Comparison of ENCODE assay signal across 6 cellular contexts in genomic region chr11:66346476-66347424, GRCh38. TPM values are rescaled to one million over a fixed set of nuclear protein-coding genes. Genes with fewer than 3 reads are reported as not detected.
DNase-seq lines count a peak whose midpoint lies in the region; ATAC-seq and TF ChIP-seq lines count a peak whose summit lies in the region.

No MANE protein-coding gene starts in this region.

- peak overlapping the region; percentile 48 for H3K27ac Mint-ChIP-seq in endodermal cell

- peak overlapping the region; percentile 87 for H3K4me3 Mint-ChIP-seq in endodermal cell

- no peaks in the 10 kb centered on the region for H3K27me3 Mint-ChIP-seq in endodermal cell (ENCODE audit: insufficient read depth)

- peak overlapping the region; percentile 85 for H3K27ac ChIP-seq in endodermal cell (ENCODE audit: low read depth, low read length)

- DNase-seq in NCI-H146 (lab: John Stamatoyannopoulos, UW) (peak; percentile 46), NCI-H146 treated with DMSO at 0.1 percent for 48 hours (lab: John Stamatoyannopoulos, UW; ENCODE audit: unreplicated experiment) (no peak), endodermal cell (no peak), skeletal muscle cell (ENCODE audit: low read depth) (no peak), LoVo (ENCODE audit: low spot score) (no peak)

- peaks cover 8% of the 10 kb centered on the region for H3K4me1 ChIP-seq in endodermal cell (ENCODE audit: control insufficient read depth, insufficient read depth, low read length)

- TF ChIP-seq CTCF in endodermal cell (conservative IDR thresholded peaks at IDR 0.05): no peak

- H3K27me3 ChIP-seq in endodermal cell (ENCODE audit: control insufficient read depth, insufficient read depth, low read length, poor library complexity, severe bottlenecking): no peaks in the 10 kb centered on the region

- H3K36me3 ChIP-seq in endodermal cell (ENCODE audit: control insufficient read depth, insufficient read depth, low read length): peaks cover 7% of the 10 kb centered on the region

- H3K4me1 Mint-ChIP-seq in endodermal cell: peaks cover 20% of the 10 kb centered on the region

- no peaks in the 10 kb centered on the region for H3K9me3 Mint-ChIP-seq in endodermal cell

- 43 to 55% methylated on average over 41 to 68 of the region's 68 CpGs for WGBS in endodermal cell (ENCODE audit: insufficient coverage in 1 of 2, insufficient read length in 1 of 2), 2 experiments

- H3K9ac ChIP-seq in endodermal cell (ENCODE audit: extremely low read depth, low read length, poor library complexity, severe bottlenecking): peak overlapping the region; percentile 71

- H3K4me3 ChIP-seq in endodermal cell (ENCODE audit: low read length) (peak overlapping the region; percentile 89), skeletal muscle cell (ENCODE audit: low read depth, low read length) (peak overlapping the region; percentile 85)

- H3K36me3 Mint-ChIP-seq in endodermal cell (ENCODE audit: low read depth): peaks cover 2% of the 10 kb centered on the region

- ATAC-seq in GM19463 (IDR thresholded peaks at IDR 0.05; ENCODE audit: unreplicated experiment): no peak

- no peaks in the 10 kb centered on the region for H3K9me3 ChIP-seq in endodermal cell (ENCODE audit: control insufficient read depth, low read length)

RNA-seq across cellular contexts. Expression of gene B4GAT1, which starts 0.7 kb away (rescaled TPM):
- total RNA-seq in endodermal cell: 10 to 100 TPM; 29.4 to 45.7 TPM
- polyA plus RNA-seq in endodermal cell (2013, experiment 1 of 2): 46.8 TPM
- 44.7 TPM for polyA plus RNA-seq in endodermal cell (2013, experiment 2 of 2)

RNA-seq across cellular contexts. Expression of gene BRMS1, which starts 1.8 kb away (rescaled TPM):
- total RNA-seq in endodermal cell: 10 to 100 TPM; 38.7 to 40.3 TPM
- polyA plus RNA-seq in endodermal cell (2013, experiment 1 of 2): 29.5 TPM
- polyA plus RNA-seq in endodermal cell (2013, experiment 2 of 2): 30.5 TPM

RNA-seq across cellular contexts. Expression of gene RIN1, which starts 10.5 kb away (rescaled TPM):
- total RNA-seq in endodermal cell: 1 to 10 TPM; 2.2 to 2.6 TPM
- 3.6 TPM for polyA plus RNA-seq in endodermal cell (2013, experiment 1 of 2)
- polyA plus RNA-seq in endodermal cell (2013, experiment 2 of 2): 4.0 TPM

RNA-seq across cellular contexts. Expression of gene SLC29A2, which starts 24.8 kb away (rescaled TPM):
- total RNA-seq in endodermal cell: 10 to 100 TPM; 30.8 to 32.4 TPM
- 22.8 TPM for polyA plus RNA-seq in endodermal cell (2013, experiment 1 of 2)
- 21.4 TPM for polyA plus RNA-seq in endodermal cell (2013, experiment 2 of 2)

RNA-seq across cellular contexts. Expression of gene CD248, which starts 29.9 kb away (rescaled TPM):
- total RNA-seq in endodermal cell: under 1 TPM; 0.33 to 0.40 TPM
- polyA plus RNA-seq in endodermal cell (2013, experiment 1 of 2): 4.7 TPM
- 5.5 TPM for polyA plus RNA-seq in endodermal cell (2013, experiment 2 of 2)
